ENCODE assay signal across 8 cellular contexts in the genomic region with DNA sequence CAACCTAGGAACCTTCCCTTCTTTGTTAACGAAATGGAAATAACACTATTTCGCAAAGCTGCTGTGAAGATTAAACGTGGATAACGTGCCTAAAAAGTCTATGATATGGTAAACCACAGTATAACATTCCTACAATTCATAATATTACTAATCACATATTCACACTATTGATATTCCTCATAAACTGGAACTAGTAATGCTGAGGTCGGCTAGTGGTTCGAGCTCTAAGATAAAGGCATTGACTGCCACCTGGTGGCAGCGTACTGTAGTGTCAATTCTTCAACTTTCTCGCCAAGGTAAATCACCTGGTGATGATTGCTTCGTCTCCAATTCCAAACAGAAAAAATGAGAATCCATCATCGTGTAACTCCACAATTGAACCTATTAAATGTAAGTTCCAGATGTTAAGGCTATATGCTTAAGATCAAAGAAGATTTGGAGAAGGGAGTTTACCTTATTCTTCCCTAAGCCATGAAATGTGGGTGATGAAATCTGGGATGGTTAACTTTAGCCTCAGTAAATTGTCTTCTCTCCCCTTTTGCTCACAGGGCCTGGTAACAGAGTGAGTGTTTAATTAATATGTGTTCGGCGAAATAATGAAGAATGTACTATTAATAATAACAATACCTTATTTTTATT.
DNase-seq lines count a peak whose midpoint lies in the region; ATAC-seq and TF ChIP-seq lines count a peak whose summit lies in the region.

No MANE protein-coding gene starts in this region.

- no peak overlapping the region for H2BK15ac ChIP-seq in H9 (ENCODE audit: low read depth, low read length)

- H3K18ac ChIP-seq in H9 (ENCODE audit: insufficient read length, low read depth, low read length) = no peak overlapping the region

- no peak overlapping the region for H4K8ac ChIP-seq in H9 (replicated peaks; ENCODE audit: insufficient read length, low read depth, low read length)

- H3K4me1 ChIP-seq in heart right ventricle = no peaks in the 10 kb centered on the region
- H3K4me1 ChIP-seq in right cardiac atrium (ENCODE audit: control insufficient read depth, insufficient read depth, low read length) = no peaks in the 10 kb centered on the region
- H3K4me1 ChIP-seq in H9 (ENCODE audit: insufficient read depth, low read length) = no peaks in the 10 kb centered on the region
- no peaks in the 10 kb centered on the region for H3K4me1 ChIP-seq in iPS DF 6.9 (ENCODE audit: control insufficient read depth, insufficient read depth, low read length)
- no peaks in the 10 kb centered on the region for H3K4me1 ChIP-seq in thyroid gland

- no peaks in the 10 kb centered on the region for H4K20me1 ChIP-seq in H9 (ENCODE audit: control insufficient read depth, insufficient read depth, insufficient read length)

- no peak overlapping the region for H4K5ac ChIP-seq in H9 (ENCODE audit: insufficient read length, low read depth, low read length)

- H3K27ac ChIP-seq in heart right ventricle = no peak overlapping the region
- no peak overlapping the region for H3K27ac ChIP-seq in right cardiac atrium (ENCODE audit: low read length)
- H3K27ac ChIP-seq in H9 (ENCODE audit: insufficient read length, low read depth, low read length) = no peak overlapping the region
- no peak overlapping the region for H3K27ac ChIP-seq in iPS DF 6.9 (ENCODE audit: low read length)
- H3K27ac ChIP-seq in thyroid gland = no peak overlapping the region

- H3K4me3 Mint-ChIP-seq in H9 = no peak overlapping the region
- H3K4me3 Mint-ChIP-seq in activated CD4-positive, alpha-beta memory T cell treated with anti-CD3 and anti-CD28 coated beads, Interleukin-2, amount 10 ng/mL, durations not matched to agents 7 days and 5 days = no peak overlapping the region

- H2BK120ac ChIP-seq in H9 (ENCODE audit: low read depth, low read length, poor library complexity, severe bottlenecking) = no peak overlapping the region

- no peak overlapping the region for H2AFZ ChIP-seq in H9 (ENCODE audit: low read length)

- no peak overlapping the region for H3T11ph ChIP-seq in H9 (ENCODE audit: low read length)

- POLR2A ChIA-PET in activated CD4-positive, alpha-beta memory T cell treated with anti-CD3 and anti-CD28 coated beads, Interleukin-2, amount 10 ng/mL, durations not matched to agents 7 days and 5 days (lab: Charles Lee) = no interaction called here

- intact Hi-C loops in heart right ventricle (cut with DNase I) = loop anchor here in 1 of 10 donors (10.0 kb wide), 1 partner anchor 965 kb away; no protein-coding TSS in a partner anchor
- intact Hi-C loops in right cardiac atrium (cut with DNase I) = no loop called here
- intact Hi-C loops in thyroid gland (cut with DNase I) = no loop called here

- no peak overlapping the region for H2AK5ac ChIP-seq in H9 (ENCODE audit: insufficient read length, low read length)

- no peaks in the 10 kb centered on the region for H3K36me3 ChIP-seq in heart right ventricle
- no peaks in the 10 kb centered on the region for H3K36me3 ChIP-seq in iPS DF 6.9 (ENCODE audit: control insufficient read depth, insufficient read depth, low read length)
- H3K36me3 ChIP-seq in thyroid gland = no peaks in the 10 kb centered on the region

- no peak overlapping the region for H3K56ac ChIP-seq in H9 (ENCODE audit: insufficient read length, low read depth, low read length)

- H3K23me2 ChIP-seq in H9 (ENCODE audit: insufficient read length, low read depth, low read length, poor library complexity, severe bottlenecking) = no peaks in the 10 kb centered on the region

- TF ChIP-seq CTCF in heart right ventricle (IDR thresholded peaks at IDR 0.05) = peak; percentile 33 to 74 (median 62)
- peak; percentile 90 for TF ChIP-seq CTCF in H9 (conservative IDR thresholded peaks at IDR 0.05)
- peak in 3 of 6 experiments; percentile 15 to 42 (median 23) for TF ChIP-seq CTCF in thyroid gland (IDR thresholded peaks at IDR 0.05)

- no peaks in the 10 kb centered on the region; a peak in 2 of 5 replicates for H3K9me3 Mint-ChIP-seq in H9
- no peaks in the 10 kb centered on the region for H3K9me3 Mint-ChIP-seq in activated CD4-positive, alpha-beta memory T cell treated with anti-CD3 and anti-CD28 coated beads, Interleukin-2, amount 10 ng/mL, durations not matched to agents 7 days and 5 days

- no peak overlapping the region for H2BK20ac ChIP-seq in H9 (ENCODE audit: low read depth, low read length, poor library complexity, severe bottlenecking)

- no peaks in the 10 kb centered on the region for H3K4me1 Mint-ChIP-seq in H9
- no peaks in the 10 kb centered on the region for H3K4me1 Mint-ChIP-seq in activated CD4-positive, alpha-beta memory T cell treated with anti-CD3 and anti-CD28 coated beads, Interleukin-2, amount 10 ng/mL, durations not matched to agents 7 days and 5 days

- no peak overlapping the region for H3K27ac Mint-ChIP-seq in H9
- no peak overlapping the region for H3K27ac Mint-ChIP-seq in activated CD4-positive, alpha-beta memory T cell treated with anti-CD3 and anti-CD28 coated beads, Interleukin-2, amount 10 ng/mL, durations not matched to agents 7 days and 5 days

- H3K79me1 ChIP-seq in H9 (ENCODE audit: insufficient read depth, low read depth, low read length, poor library complexity, severe bottlenecking) = no peaks in the 10 kb centered on the region

- no peak for DNase-seq in heart right ventricle
- DNase-seq in right cardiac atrium = no peak
- DNase-seq in H9 = peak; percentile 63
- peak; percentile 45 for DNase-seq in NCI-H128 (lab: John Stamatoyannopoulos, UW; ENCODE audit: unreplicated experiment)
- peak; percentile 29 for DNase-seq in activated CD4-positive, alpha-beta memory T cell treated with anti-CD3 and anti-CD28 coated beads, Interleukin-2, amount 10 ng/mL, durations not matched to agents 7 days and 5 days
- peak; percentile 27 for DNase-seq in iPS DF 6.9 (ENCODE audit: low read depth, low spot score)
- peak; percentile 8 to 10 for DNase-seq in thyroid gland
- DNase-seq in activated gamma-delta T cell (lab: John Stamatoyannopoulos, UW) = no peak

- no peak for ATAC-seq in heart right ventricle
- no peak for ATAC-seq in right cardiac atrium

- H2BK12ac ChIP-seq in H9 (ENCODE audit: insufficient read length, low read depth, low read length) = no peak overlapping the region

- H3K4me3 ChIP-seq in heart right ventricle (no peak overlapping the region), right cardiac atrium (ENCODE audit: low read length) (no peak overlapping the region), iPS DF 6.9 (ENCODE audit: low read length) (no peak overlapping the region), thyroid gland (replicated peaks in 1 of 3) (no peak overlapping the region)

- peaks cover 15% of the 10 kb centered on the region for H3K27me3 Mint-ChIP-seq in H9 (ENCODE audit: low read depth)
- H3K27me3 Mint-ChIP-seq in activated CD4-positive, alpha-beta memory T cell treated with anti-CD3 and anti-CD28 coated beads, Interleukin-2, amount 10 ng/mL, durations not matched to agents 7 days and 5 days = no peaks in the 10 kb centered on the region

- no peak for TF ChIP-seq POLR2A in thyroid gland (IDR thresholded peaks at IDR 0.05)

- H3K9me3 ChIP-seq in heart right ventricle = peaks cover 0 to 2% (median 0%) of the 10 kb centered on the region in 11 donors
- H3K9me3 ChIP-seq in right cardiac atrium (ENCODE audit: control insufficient read depth, low read length) = no peaks in the 10 kb centered on the region
- no peaks in the 10 kb centered on the region for H3K9me3 ChIP-seq in H9 (ENCODE audit: control insufficient read depth, low read depth, low read length)
- peaks cover 11% of the 10 kb centered on the region for H3K9me3 ChIP-seq in iPS DF 6.9 (ENCODE audit: control insufficient read depth, insufficient read depth, low read length)
- no peaks in the 10 kb centered on the region for H3K9me3 ChIP-seq in thyroid gland

- 24 to 25% methylated on average over 12 of the region's 12 CpGs for WGBS in heart right ventricle, 2 donors
- WGBS in right cardiac atrium = 26% methylated on average over 12 of the region's 12 CpGs
- WGBS in H9 (ENCODE audit: extremely low coverage, insufficient read length, low lambda C conversion rate) = no CpG with 5 or more reads among the region's 12 CpGs
- WGBS in iPS DF 6.9 (ENCODE audit: insufficient coverage, insufficient read length) = no CpG with 5 or more reads among the region's 12 CpGs
- 28 to 31% methylated on average over 12 of the region's 12 CpGs for WGBS in thyroid gland, 2 donors

- H3K14ac ChIP-seq in H9 (ENCODE audit: insufficient read depth, low read length) = no peak overlapping the region

- no peaks in the 10 kb centered on the region for H3K79me2 ChIP-seq in H9 (ENCODE audit: insufficient read depth, low read length)

- no peak overlapping the region for H3K9ac ChIP-seq in H9 (ENCODE audit: extremely low read depth, insufficient read length, low read length)

- no peak overlapping the region for H3K4me2 ChIP-seq in H9 (ENCODE audit: insufficient read depth, insufficient read length, low read length)

- H3K27me3 ChIP-seq in heart right ventricle (peaks cover 0 to 6% (median 0%) of the 10 kb centered on the region in 7 donors), right cardiac atrium (ENCODE audit: control insufficient read depth, insufficient read depth) (no peaks in the 10 kb centered on the region), H9 (ENCODE audit: insufficient read depth, low read length) (no peaks in the 10 kb centered on the region), iPS DF 6.9 (ENCODE audit: control insufficient read depth, insufficient read depth, low read length) (no peaks in the 10 kb centered on the region), thyroid gland (no peaks in the 10 kb centered on the region)

- H4K91ac ChIP-seq in H9 (ENCODE audit: insufficient read length, low read depth, low read length) = no peak overlapping the region

- H2BK5ac ChIP-seq in H9 (ENCODE audit: insufficient read length, low read length) = no peak overlapping the region

- no peak overlapping the region for H3K4ac ChIP-seq in H9 (ENCODE audit: low read depth, low read length)

- H3K23ac ChIP-seq in H9 (ENCODE audit: insufficient read length, low read depth, low read length) = no peak overlapping the region

- CTCF ChIA-PET in activated CD4-positive, alpha-beta memory T cell treated with anti-CD3 and anti-CD28 coated beads, Interleukin-2, amount 10 ng/mL, durations not matched to agents 7 days and 5 days (lab: Charles Lee) = interaction anchor here (1.0 to 1.2 kb wide), 3 partner anchors 9 to 21 kb away, joined by 4 to 5 read pairs (median 5); no protein-coding TSS in a partner anchor

- H3K36me3 Mint-ChIP-seq in H9 (ENCODE audit: insufficient read depth in 1 of 3, low read depth in 3 of 3) = no peaks in the 10 kb centered on the region
- no peaks in the 10 kb centered on the region for H3K36me3 Mint-ChIP-seq in activated CD4-positive, alpha-beta memory T cell treated with anti-CD3 and anti-CD28 coated beads, Interleukin-2, amount 10 ng/mL, durations not matched to agents 7 days and 5 days (ENCODE audit: low read depth)

Comparison
In these comparisons a context has a peak if more than half of its experiments do, and no peak if none do; other contexts are left out.
1. DNase-seq: peak in H9 (single experiment), NCI-H128 (single experiment), activated CD4-positive, alpha-beta memory T cell treated with anti-CD3 and anti-CD28 coated beads, Interleukin-2, amount 10 ng/mL, durations not matched to agents 7 days and 5 days (single experiment), iPS DF 6.9 (single experiment) and thyroid gland (2 of 2); none in heart right ventricle (0 of 2), right cardiac atrium (0 of 3) and activated gamma-delta T cell (single experiment).